Comparison of ENCODE assay signal across 1 cellular context in the genomic region with DNA sequence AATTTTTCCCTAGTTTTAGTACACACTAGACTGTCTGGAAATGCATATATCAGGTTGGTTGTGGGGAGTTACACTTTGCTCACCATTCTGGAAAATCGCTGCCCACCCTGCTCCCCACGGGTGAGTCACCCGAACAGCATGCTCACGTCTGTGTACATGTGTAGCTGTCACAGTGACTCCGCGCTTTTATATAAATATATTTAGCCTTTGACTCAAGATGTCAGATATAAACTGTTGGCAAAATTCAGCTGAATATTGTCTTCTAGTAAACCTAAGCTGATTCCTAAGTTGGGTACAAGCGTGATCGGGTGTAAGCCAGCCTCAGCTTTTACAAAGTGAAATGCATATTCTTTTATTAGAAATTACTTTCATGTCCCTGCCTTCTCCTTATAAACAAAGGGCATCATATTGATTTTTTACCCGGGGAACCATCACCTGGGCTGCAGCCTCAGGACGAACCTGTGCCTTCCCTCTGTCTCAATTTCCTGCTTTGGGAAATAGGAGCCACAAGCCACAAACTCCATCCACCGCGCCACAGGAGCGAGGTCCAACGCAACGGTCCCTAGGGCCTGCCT.
TF ChIP-seq lines count a peak whose summit lies in the region.

No MANE protein-coding gene starts in this region.

TF ChIP-seq in K562, 482 proteins besides CTCF, POLR2A, EP300 and RAD21:
- no peak for TF ChIP-seq PPARD (CRISPR knock-in tag; IDR thresholded peaks at IDR 0.05)
- no peak for TF ChIP-seq ZEB2 (IDR thresholded peaks at IDR 0.05)
- peak; percentile 33 for TF ChIP-seq FOSL1 (tag; conservative IDR thresholded peaks at IDR 0.05)
- TF ChIP-seq FOXP1 (CRISPR knock-in tag; IDR thresholded peaks at IDR 0.05): 0 out of 2 replicates have a peak, but pooled peaks have one; percentile 8
- TF ChIP-seq SNIP1 (IDR thresholded peaks at IDR 0.05; ENCODE audit: low read depth): no peak
- TF ChIP-seq ZNF277 (CRISPR knock-in tag; IDR thresholded peaks at IDR 0.05; ENCODE audit: borderline replicate concordance): no peak
- TF ChIP-seq, protein P1, sequence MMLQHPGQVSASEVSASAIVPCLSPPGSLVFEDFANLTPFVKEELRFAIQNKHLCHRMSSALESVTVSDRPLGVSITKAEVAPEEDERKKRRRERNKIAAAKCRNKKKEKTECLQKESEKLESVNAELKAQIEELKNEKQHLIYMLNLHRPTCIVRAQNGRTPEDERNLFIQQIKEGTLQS (IDR thresholded peaks at IDR 0.05): peak; percentile 71; the same call in 1 of the 2 replicates
- TF ChIP-seq, protein P1 (CRISPR knock-in tag; conservative IDR thresholded peaks at IDR 0.05): no peak
- TF ChIP-seq, protein P2, sequence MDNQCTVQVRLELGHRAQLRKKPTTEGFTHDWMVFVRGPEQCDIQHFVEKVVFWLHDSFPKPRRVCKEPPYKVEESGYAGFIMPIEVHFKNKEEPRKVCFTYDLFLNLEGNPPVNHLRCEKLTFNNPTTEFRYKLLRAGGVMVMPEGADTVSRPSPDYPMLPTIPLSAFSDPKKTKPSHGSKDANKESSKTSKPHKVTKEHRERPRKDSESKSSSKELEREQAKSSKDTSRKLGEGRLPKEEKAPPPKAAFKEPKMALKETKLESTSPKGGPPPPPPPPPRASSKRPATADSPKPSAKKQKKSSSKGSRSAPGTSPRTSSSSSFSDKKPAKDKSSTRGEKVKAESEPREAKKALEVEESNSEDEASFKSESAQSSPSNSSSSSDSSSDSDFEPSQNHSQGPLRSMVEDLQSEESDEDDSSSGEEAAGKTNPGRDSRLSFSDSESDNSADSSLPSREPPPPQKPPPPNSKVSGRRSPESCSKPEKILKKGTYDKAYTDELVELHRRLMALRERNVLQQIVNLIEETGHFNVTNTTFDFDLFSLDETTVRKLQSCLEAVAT (IDR thresholded peaks at IDR 0.05): no peak
- TF ChIP-seq ZNF12 (CRISPR knock-in tag; IDR thresholded peaks at IDR 0.05): no peak
- TF ChIP-seq PBX2 (CRISPR knock-in tag; IDR thresholded peaks at IDR 0.05; ENCODE audit: low read depth): no peak
- TF ChIP-seq PBX2 (tag; conservative IDR thresholded peaks at IDR 0.05; ENCODE audit: low read depth): no peak
- TF ChIP-seq MAFK (IDR thresholded peaks at IDR 0.05; ENCODE audit: low read length): peak; percentile 6; the same call in 1 of the 2 replicates
- TF ChIP-seq BRD4 (IDR thresholded peaks at IDR 0.05): no peak
- no peak for TF ChIP-seq ZSCAN29 (IDR thresholded peaks at IDR 0.05)
- TF ChIP-seq BHLHE40 (IDR thresholded peaks at IDR 0.05; ENCODE audit: low read length): no peak
- TF ChIP-seq PHF8 (IDR thresholded peaks at IDR 0.05; ENCODE audit: borderline replicate concordance, low read length): no peak
- no peak for TF ChIP-seq DPF2 (IDR thresholded peaks at IDR 0.05)
- no peak for TF ChIP-seq JUN (IDR thresholded peaks at IDR 0.05; ENCODE audit: borderline replicate concordance, low read depth, low read length)
- no peak for TF ChIP-seq JUN (CRISPR knock-in tag; IDR thresholded peaks at IDR 0.05; ENCODE audit: borderline replicate concordance)
- TF ChIP-seq KDM1A (IDR thresholded peaks at IDR 0.05): peak; percentile 18 to 55; a peak in 2 of 4 replicates
- no peak for TF ChIP-seq TEAD2 (tag; IDR thresholded peaks at IDR 0.05)
- TF ChIP-seq KLF6 (CRISPR knock-in tag; IDR thresholded peaks at IDR 0.05; ENCODE audit: borderline replicate concordance): no peak
- no peak for TF ChIP-seq HNRNPK (IDR thresholded peaks at IDR 0.05; ENCODE audit: low read depth, low read length, poor library complexity, severe bottlenecking)
- TF ChIP-seq ZBTB8A (IDR thresholded peaks at IDR 0.05; ENCODE audit: partially characterized antibody): no peak
- TF ChIP-seq ESRRA (IDR thresholded peaks at IDR 0.05; ENCODE audit: borderline replicate concordance, low read depth): no peak
- TF ChIP-seq TAF15 (IDR thresholded peaks at IDR 0.05; ENCODE audit: low read depth, low read length): no peak
- TF ChIP-seq POLR2AphosphoS2 (IDR thresholded peaks at IDR 0.05; ENCODE audit: low read length): no peak
- no peak for TF ChIP-seq CREM (IDR thresholded peaks at IDR 0.05; ENCODE audit: low read depth)
- peak; percentile 61; the same call in 1 of the 2 replicates for TF ChIP-seq JUND (IDR thresholded peaks at IDR 0.05; ENCODE audit: borderline replicate concordance, low read depth, low read length)
- TF ChIP-seq JUND (tag; IDR thresholded peaks at IDR 0.05; ENCODE audit: borderline replicate concordance, low read depth, low read length): no peak
- no peak for TF ChIP-seq TCF15 (CRISPR knock-in tag; IDR thresholded peaks at IDR 0.05)
- peak; percentile 63; the same call in 1 of the 2 replicates for TF ChIP-seq NFE2 (IDR thresholded peaks at IDR 0.05; ENCODE audit: low read depth)
- peak in 1 of 2 experiments; percentile 19; a peak in 2 of 4 replicates for TF ChIP-seq MNT (conservative IDR thresholded peaks at IDR 0.05)
- TF ChIP-seq CREB1 (IDR thresholded peaks at IDR 0.05): no peak
- TF ChIP-seq CREB1 (CRISPR knock-in tag; IDR thresholded peaks at IDR 0.05): no peak; the same call in 1 of the 2 replicates
